In the genomic region with DNA sequence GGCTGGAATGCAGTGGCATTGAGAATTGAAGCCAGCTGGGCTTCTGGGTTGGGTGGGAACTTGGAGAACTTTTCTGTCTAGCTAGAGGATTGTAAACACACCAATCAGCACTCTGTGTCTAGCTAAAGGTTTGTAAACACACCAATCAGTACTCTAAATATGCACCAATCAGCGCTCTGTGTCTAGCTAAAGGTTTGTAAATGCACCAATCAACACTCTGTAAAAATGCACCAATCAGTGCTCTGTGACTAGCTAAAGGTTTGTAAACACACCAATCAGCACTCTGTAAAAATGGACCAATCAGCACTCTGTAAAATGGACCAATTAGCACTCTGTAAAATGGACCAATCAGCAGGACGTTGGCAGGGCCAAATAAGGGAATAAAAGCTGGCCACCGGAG, we compare ENCODE assay signal across 4 cellular contexts. TPM values are rescaled to one million over a fixed set of nuclear protein-coding genes. Genes with fewer than 3 reads are reported as not detected.
DNase-seq lines count a peak whose midpoint lies in the region; ATAC-seq, FAIRE-seq and TF ChIP-seq lines count a peak whose summit lies in the region.
"Not testable (repeated sequence)": the region's sequence is repeated elsewhere in the genome, so short reads cannot be mapped to it uniquely, and the experiment has no call there.

No MANE protein-coding gene starts in this region.

- not testable (repeated sequence) for H3K79me2 ChIP-seq in HCT116 (ENCODE audit: insufficient read depth, low read length); OCI-LY3 (ENCODE audit: low read length); GM12878 (ENCODE audit: control insufficient read depth, insufficient read depth, low read length); HepG2 (ENCODE audit: insufficient read depth, low read length)

- not testable (repeated sequence) for H3K4me1 ChIP-seq in HCT116 (ENCODE audit: control insufficient read depth in 1 of 2, insufficient read depth in 2 of 2, low read length in 2 of 2); HepG2 (ENCODE audit: insufficient read depth, low read length)
- H3K4me1 ChIP-seq in OCI-LY3 (ENCODE audit: low read length) (peaks cover 27% of the 10 kb centered on the region), GM12878 (ENCODE audit: control insufficient read depth, insufficient read depth, low read length) (peaks cover 26% of the 10 kb centered on the region)

- SMC1A ChIA-PET in GM12878 (lab: Charles Lee; ENCODE audit: uncharacterized antibody, unreplicated experiment), result interaction anchor here (1.2 to 3.8 kb wide), 4 partner anchors 19 to 91 kb away, joined by 3 to 13 read pairs (median 7); no protein-coding TSS in a partner anchor

- not testable (repeated sequence) for H3K4me3 ChIP-seq in HCT116 (replicated peaks in 1 of 2; ENCODE audit: low read depth in 1 of 2, low read length in 2 of 2); OCI-LY3 (ENCODE audit: low read length); GM12878; HepG2 (replicated peaks in 1 of 3; ENCODE audit: insufficient read depth in 1 of 3, low read depth in 2 of 3, low read length in 3 of 3)

- not testable (repeated sequence) for H3K4me2 ChIP-seq in HCT116 (ENCODE audit: low read length); OCI-LY3 (ENCODE audit: low read length); GM12878 (ENCODE audit: control insufficient read depth, insufficient read depth); HepG2 (ENCODE audit: low read depth, low read length)

- POLR2A ChIA-PET in HCT116 (lab: Charles Lee), result not testable (repeated sequence)
- POLR2A ChIA-PET in GM12878 (lab: Charles Lee), result interaction anchor here (0.6 kb wide), 1 partner anchor 133 kb away, joined by 3 read pairs; no protein-coding TSS in a partner anchor
- POLR2A ChIA-PET in HepG2 (lab: Yijun Ruan, JAX), result interaction anchor here (0.8 kb wide), 1 partner anchor 27 kb away, joined by 4 read pairs; no protein-coding TSS in a partner anchor

- 82% methylated on average over 3 of the region's 3 CpGs for WGBS in GM12878 (ENCODE audit: insufficient coverage, insufficient replicate concordance, low lambda C conversion rate, missing lambda C conversion rate)
- WGBS in HepG2 (ENCODE audit: low lambda C conversion rate), result 100% methylated on average over 1 of the region's 3 CpGs

- not testable (repeated sequence) for H3K36me3 ChIP-seq in HCT116 (ENCODE audit: control insufficient read depth in 1 of 2, insufficient read depth in 2 of 2, low read length in 2 of 2); OCI-LY3 (replicated peaks; ENCODE audit: low read depth, low read length); GM12878 (ENCODE audit: control insufficient read depth in 2 of 2, insufficient read depth in 2 of 2, low read length in 1 of 2); HepG2 (replicated peaks in 1 of 2; ENCODE audit: control insufficient read depth in 1 of 2, insufficient read depth in 2 of 2, low read length in 2 of 2)

- DNase-seq in HCT116 (ENCODE audit: low read depth, low spot score); GM12878 (ENCODE audit: low read depth, low spot score); HepG2 (ENCODE audit: low spot score): not testable (repeated sequence)

- RAD21 ChIA-PET in HCT116 (lab: Charles Lee; ENCODE audit: low non-redundant PET in 1 of 2, low total read pairs in 2 of 2, uncharacterized antibody in 2 of 2, unreplicated experiment in 2 of 2), result not testable (repeated sequence)
- RAD21 ChIA-PET in GM12878 (lab: Charles Lee; ENCODE audit: unreplicated experiment), result interaction anchor here (1.8 to 2.1 kb wide), 2 partner anchors 34 to 94 kb away, joined by 7 to 16 read pairs; no protein-coding TSS in a partner anchor

- not testable (repeated sequence) for H3K27ac ChIP-seq in HCT116 (ENCODE audit: low read depth, low read length); HepG2 (ENCODE audit: extremely low read length, insufficient read depth, low read length)
- H3K27ac ChIP-seq in OCI-LY3 (ENCODE audit: low read length) (peak overlapping the region; percentile 99), GM12878 (ENCODE audit: control insufficient read depth, insufficient read depth) (peak overlapping the region; percentile 94)

- not testable (repeated sequence) for H2AFZ ChIP-seq in HCT116 (ENCODE audit: low read depth, low read length, poor library complexity, severe bottlenecking); OCI-LY3 (ENCODE audit: low read depth, low read length); GM12878 (ENCODE audit: control insufficient read depth, low read depth, low read length); HepG2 (ENCODE audit: low read length)

- not testable (repeated sequence) for H3K27me3 ChIP-seq in HCT116 (ENCODE audit: insufficient read depth, low read length); OCI-LY3 (ENCODE audit: low read depth, low read length); GM12878 (replicated peaks in 1 of 2; ENCODE audit: control insufficient read depth in 2 of 2, insufficient read depth in 2 of 2, low read length in 1 of 2); HepG2 (ENCODE audit: control insufficient read depth in 1 of 2, insufficient read depth in 2 of 2, low read length in 2 of 2)

- CTCF ChIA-PET in HCT116 (lab: Charles Lee); GM12878 (lab: Yijun Ruan, JAX); HepG2 (lab: Yijun Ruan, JAX; ENCODE audit: low intra/inter-chr PET ratio, low total read pairs): not testable (repeated sequence)

- TF ChIP-seq POLR2A in HCT116 (IDR thresholded peaks at IDR 0.05; ENCODE audit: borderline replicate concordance, extremely low read depth, insufficient read depth, insufficient read length); GM12878 (IDR thresholded peaks at IDR 0.05; ENCODE audit: low read depth, low read length); HepG2 (IDR thresholded peaks at IDR 0.05; ENCODE audit: insufficient read depth in 1 of 2, low read depth in 2 of 2, low read length in 2 of 2): not testable (repeated sequence)

- H3K9ac ChIP-seq in HCT116 (ENCODE audit: low read length); OCI-LY3 (ENCODE audit: low read length); GM12878 (ENCODE audit: control insufficient read depth, insufficient read depth, low read length); HepG2 (ENCODE audit: insufficient read depth, low read depth, low read length): not testable (repeated sequence)

- not testable (repeated sequence) for TF ChIP-seq CTCF in HCT116 (IDR thresholded peaks at IDR 0.05 in 2 of 3, conservative IDR thresholded peaks at IDR 0.05 in 1 of 3; ENCODE audit: borderline replicate concordance in 1 of 3, insufficient read depth in 1 of 3, low read depth in 2 of 3, low read length in 2 of 3); OCI-LY3 (IDR thresholded peaks at IDR 0.05; ENCODE audit: low read depth, low read length); GM12878 (IDR thresholded peaks at IDR 0.05 in 2 of 3, conservative IDR thresholded peaks at IDR 0.05 in 1 of 3; ENCODE audit: control insufficient read depth in 2 of 3, extremely low read depth in 1 of 3, insufficient read depth in 1 of 3, low read depth in 3 of 3, low read length in 3 of 3); HepG2 (CRISPR knock-in tag; IDR thresholded peaks at IDR 0.05)

- not testable (repeated sequence) for H4K20me1 ChIP-seq in HCT116 (ENCODE audit: insufficient read depth); OCI-LY3 (ENCODE audit: insufficient read depth, low read length); GM12878 (ENCODE audit: control insufficient read depth, insufficient read depth); HepG2 (ENCODE audit: insufficient read depth, low read length)

- intact Hi-C loops in HCT116 (cut with micrococcal nuclease), result loop anchor here (1.0 kb wide), 1 partner anchor 26 kb away; a partner anchor contains a TSS
- intact Hi-C loops in GM12878 (cut with micrococcal nuclease; ENCODE audit: unreplicated experiment); HepG2 (cut with micrococcal nuclease; ENCODE audit: unreplicated experiment): not testable (repeated sequence)

- not testable (repeated sequence) for TF ChIP-seq RAD21 in HCT116 (IDR thresholded peaks at IDR 0.05; ENCODE audit: low read depth); GM12878 (IDR thresholded peaks at IDR 0.05; ENCODE audit: insufficient read depth, low read depth, low read length); HepG2 (CRISPR knock-in tag; IDR thresholded peaks at IDR 0.05)

- ATAC-seq in HCT116, GM12878, HepG2: not testable (repeated sequence)

- TF ChIP-seq EP300 in GM12878 (IDR thresholded peaks at IDR 0.05; ENCODE audit: borderline replicate concordance in 1 of 2, control insufficient read depth in 1 of 2, low read depth in 2 of 2, low read length in 2 of 2); HepG2 (IDR thresholded peaks at IDR 0.05; ENCODE audit: low read depth in 2 of 2, low read length in 2 of 2); HepG2 (CRISPR knock-in tag; IDR thresholded peaks at IDR 0.05; ENCODE audit: borderline replicate concordance): not testable (repeated sequence)

- H3K9me3 ChIP-seq in HCT116 (ENCODE audit: control insufficient read depth in 1 of 2, insufficient read depth in 1 of 2, low read depth in 1 of 2, low read length in 2 of 2); OCI-LY3 (ENCODE audit: insufficient read depth, low read length); HepG2 (ENCODE audit: low read length): not testable (repeated sequence)
- peaks cover 15% of the 10 kb centered on the region for H3K9me3 ChIP-seq in GM12878 (replicated peaks; ENCODE audit: control insufficient read depth, insufficient read depth, low read length)

- not testable (repeated sequence) for FAIRE-seq in GM12878 (lab: Jason Lieb, UNC); HepG2 (lab: Jason Lieb, UNC)

- in situ Hi-C loops in GM12878 (cut with MboI); HepG2 (cut with HindIII; ENCODE audit: extremely low pct_ligation_motif_present, low pct_unique_long_range_greater_than_20kb): not testable (repeated sequence)

- not testable (repeated sequence) for BruUV-seq in HCT116 (replicated peaks; lab: Mats Ljungman, UMichigan); GM12878 (replicated peaks; lab: Mats Ljungman, UMichigan); HepG2 (replicated peaks; lab: Mats Ljungman, UMichigan)

- not testable (repeated sequence) for H3K9me2 ChIP-seq in HCT116 (ENCODE audit: insufficient read depth)

RNA-seq across cellular contexts. Expression of a gene that starts 26.2 kb away (rescaled TPM):
- total RNA-seq in HCT116 (2021; ENCODE audit: unreplicated experiment) (56.7 TPM), GM12878 (2014; rRNA removed) (26.4 and 27.8 TPM in 2 replicates), GM12878 (2014; rRNA removed; fragmentation: Illumina TruSeq; extraction: Trizol) (26.5 and 28.3 TPM in 2 replicates), GM12878 (2021) (25.6 and 26.6 TPM in 2 replicates), HepG2 (2016; rRNA removed; fragmentation: Illumina TruSeq; extraction: Trizol) (28.4 and 34.8 TPM in 2 replicates)
- 25.5 and 26.2 TPM in 2 replicates for polyA plus RNA-seq in HCT116 (2012)
- 68.1 and 70.4 TPM in 2 replicates for total RNA-seq in GM12878 (2013; cell fraction: nucleolus; rRNA removed)
- polyA plus RNA-seq in GM12878 (2011; ENCODE audit: low read depth), result 5.3 TPM
- polyA plus RNA-seq in GM12878 (2011; rRNA removed) (2.0 and 3.2 TPM in 2 replicates), GM12878 (2014; fragmentation: Illumina TruSeq; extraction: Trizol) (15.6 and 27.0 TPM in 2 replicates), GM12878 (2014; fragmentation: Nextera tagmentation; extraction: Ambion mirVana) (1 to 10 TPM; 4.7 to 8.9 TPM), GM12878 (2014; rRNA removed) (17.4 and 17.8 TPM in 2 replicates), GM12878 (2016; fragmentation: Nextera tagmentation; extraction: Ambion mirVana) (10 to 100 TPM; 16.7 to 17.3 TPM), HepG2 (2011; rRNA removed) (24.1 and 26.2 TPM in 2 replicates)
- polyA plus RNA-seq in GM12878 (2011; cell fraction: cytosol; rRNA removed), result 0.72 and 1.0 TPM in 2 replicates
- 2.0 and 3.1 TPM in 2 replicates for polyA plus RNA-seq in GM12878 (2011; cell fraction: nucleus; rRNA removed)
- 4.3 and 6.2 TPM in 2 replicates for polyA plus RNA-seq in GM12878 (2012)
- polyA minus RNA-seq in GM12878 (2011; rRNA and poly(A)+ RNA removed), result 4.0 and 4.9 TPM in 2 replicates
- 0.80 and 1.5 TPM in 2 replicates for polyA minus RNA-seq in GM12878 (2011; cell fraction: cytosol; rRNA and poly(A)+ RNA removed)
- 2.1 and 4.8 TPM in 2 replicates for polyA minus RNA-seq in GM12878 (2011; cell fraction: nucleus; rRNA and poly(A)+ RNA removed)
- 5.7 and 5.8 TPM in 2 replicates for total RNA-seq in HepG2 (2016; cell fraction: cytosol; rRNA removed; fragmentation: Illumina TruSeq; extraction: Trizol; ENCODE audit: low read depth)
- 28.2 and 35.4 TPM in 2 replicates for total RNA-seq in HepG2 (2016; cell fraction: insoluble cytoplasmic fraction; rRNA removed; fragmentation: Illumina TruSeq; extraction: Trizol)
- total RNA-seq in HepG2 (2016; cell fraction: membrane; rRNA removed; fragmentation: Illumina TruSeq; extraction: Trizol), result 10.6 and 11.6 TPM in 2 replicates
- total RNA-seq in HepG2 (2016; cell fraction: nucleus; rRNA removed; fragmentation: Illumina TruSeq; extraction: Trizol), result 43.9 and 47.4 TPM in 2 replicates
- polyA plus RNA-seq in HepG2 (2011; cell fraction: cytosol; rRNA removed), result 15.0 and 25.5 TPM in 2 replicates
- polyA plus RNA-seq in HepG2 (2011; cell fraction: nucleus; rRNA removed), result 10.5 and 13.3 TPM in 2 replicates
- 22.7 and 27.5 TPM in 2 replicates for polyA plus RNA-seq in HepG2 (2012)
- polyA plus RNA-seq in HepG2 (2016; cell fraction: cytosol; fragmentation: Illumina TruSeq; extraction: Trizol; ENCODE audit: low read depth), result 1.5 and 1.9 TPM in 2 replicates
- 14.0 and 16.6 TPM in 2 replicates for polyA plus RNA-seq in HepG2 (2016; cell fraction: insoluble cytoplasmic fraction; fragmentation: Illumina TruSeq; extraction: Trizol; ENCODE audit: low read depth)
- polyA plus RNA-seq in HepG2 (2016; cell fraction: membrane; fragmentation: Illumina TruSeq; extraction: Trizol; ENCODE audit: low read depth), result 2.9 TPM in 2 replicates
- polyA plus RNA-seq in HepG2 (2016; cell fraction: nucleus; fragmentation: Illumina TruSeq; extraction: Trizol; ENCODE audit: insufficient read depth, low read depth), result 32.0 and 39.4 TPM in 2 replicates
- polyA minus RNA-seq in HepG2 (2011; rRNA and poly(A)+ RNA removed; ENCODE audit: low replicate concordance), result 1.1 and 68.4 TPM in 2 replicates
- polyA minus RNA-seq in HepG2 (2011; cell fraction: cytosol; rRNA and poly(A)+ RNA removed), result 54.6 and 70.8 TPM in 2 replicates
- polyA minus RNA-seq in HepG2 (2011; cell fraction: nucleus; rRNA and poly(A)+ RNA removed), result 58.3 and 68.8 TPM in 2 replicates

RNA-seq across cellular contexts. Expression of a gene that starts 51.5 kb away (rescaled TPM):
- 21.6 TPM for total RNA-seq in HCT116 (2021; ENCODE audit: unreplicated experiment)
- polyA plus RNA-seq in HCT116 (2012), result 8.1 and 9.5 TPM in 2 replicates
- 3.9 and 4.4 TPM in 2 replicates for total RNA-seq in GM12878 (2013; cell fraction: nucleolus; rRNA removed)
- 4.9 and 6.7 TPM in 2 replicates for total RNA-seq in GM12878 (2014; rRNA removed)
- 6.2 TPM in 2 replicates for total RNA-seq in GM12878 (2014; rRNA removed; fragmentation: Illumina TruSeq; extraction: Trizol)
- 6.1 and 6.2 TPM in 2 replicates for total RNA-seq in GM12878 (2021)
- 0.88 TPM for polyA plus RNA-seq in GM12878 (2011; ENCODE audit: low read depth)
- polyA plus RNA-seq in GM12878 (2011; rRNA removed), result 0.37 and 0.53 TPM in 2 replicates
- polyA plus RNA-seq in GM12878 (2011; cell fraction: cytosol; rRNA removed), result 0.32 and 0.33 TPM in 2 replicates
- 0.31 TPM in 2 replicates for polyA plus RNA-seq in GM12878 (2011; cell fraction: nucleus; rRNA removed)
- polyA plus RNA-seq in GM12878 (2012), result 1.1 and 1.2 TPM in 2 replicates
- 4.0 and 6.4 TPM in 2 replicates for polyA plus RNA-seq in GM12878 (2014; fragmentation: Illumina TruSeq; extraction: Trizol)
- polyA plus RNA-seq in GM12878 (2014; fragmentation: Nextera tagmentation; extraction: Ambion mirVana), result 1 to 10 TPM; 2.3 to 3.5 TPM
- polyA plus RNA-seq in GM12878 (2014; rRNA removed), result 4.0 and 4.5 TPM in 2 replicates
- polyA plus RNA-seq in GM12878 (2016; fragmentation: Nextera tagmentation; extraction: Ambion mirVana), result 1 to 10 TPM; 3.3 to 3.6 TPM
- polyA minus RNA-seq in GM12878 (2011; rRNA and poly(A)+ RNA removed), result 0.95 and 1.5 TPM in 2 replicates
- 0.40 TPM in 1 of 2 replicates, not detected in the other for polyA minus RNA-seq in GM12878 (2011; cell fraction: cytosol; rRNA and poly(A)+ RNA removed)
- polyA minus RNA-seq in GM12878 (2011; cell fraction: nucleus; rRNA and poly(A)+ RNA removed), result 1.8 and 1.9 TPM in 2 replicates
- 13.0 and 15.4 TPM in 2 replicates for total RNA-seq in HepG2 (2016; rRNA removed; fragmentation: Illumina TruSeq; extraction: Trizol)
- total RNA-seq in HepG2 (2016; cell fraction: cytosol; rRNA removed; fragmentation: Illumina TruSeq; extraction: Trizol; ENCODE audit: low read depth), result 7.1 and 7.3 TPM in 2 replicates
- total RNA-seq in HepG2 (2016; cell fraction: insoluble cytoplasmic fraction; rRNA removed; fragmentation: Illumina TruSeq; extraction: Trizol), result 12.0 and 14.4 TPM in 2 replicates
- 8.1 and 9.4 TPM in 2 replicates for total RNA-seq in HepG2 (2016; cell fraction: membrane; rRNA removed; fragmentation: Illumina TruSeq; extraction: Trizol)
- total RNA-seq in HepG2 (2016; cell fraction: nucleus; rRNA removed; fragmentation: Illumina TruSeq; extraction: Trizol), result 14.4 and 14.8 TPM in 2 replicates
- polyA plus RNA-seq in HepG2 (2011; rRNA removed), result 10.7 and 11.1 TPM in 2 replicates
- polyA plus RNA-seq in HepG2 (2011; cell fraction: cytosol; rRNA removed), result 8.3 and 11.7 TPM in 2 replicates
- polyA plus RNA-seq in HepG2 (2011; cell fraction: nucleus; rRNA removed), result 3.0 and 4.0 TPM in 2 replicates
- 6.6 and 7.6 TPM in 2 replicates for polyA plus RNA-seq in HepG2 (2012)
- polyA plus RNA-seq in HepG2 (2016; cell fraction: cytosol; fragmentation: Illumina TruSeq; extraction: Trizol; ENCODE audit: low read depth), result 1.1 TPM in 2 replicates
- polyA plus RNA-seq in HepG2 (2016; cell fraction: insoluble cytoplasmic fraction; fragmentation: Illumina TruSeq; extraction: Trizol; ENCODE audit: low read depth), result 7.6 and 8.3 TPM in 2 replicates
- 2.7 and 3.0 TPM in 2 replicates for polyA plus RNA-seq in HepG2 (2016; cell fraction: membrane; fragmentation: Illumina TruSeq; extraction: Trizol; ENCODE audit: low read depth)
- 11.7 and 12.6 TPM in 2 replicates for polyA plus RNA-seq in HepG2 (2016; cell fraction: nucleus; fragmentation: Illumina TruSeq; extraction: Trizol; ENCODE audit: insufficient read depth, low read depth)
- polyA minus RNA-seq in HepG2 (2011; rRNA and poly(A)+ RNA removed; ENCODE audit: low replicate concordance), result 20.4 and 23.3 TPM in 2 replicates
- polyA minus RNA-seq in HepG2 (2011; cell fraction: cytosol; rRNA and poly(A)+ RNA removed), result 15.7 and 20.1 TPM in 2 replicates
- 12.5 and 18.4 TPM in 2 replicates for polyA minus RNA-seq in HepG2 (2011; cell fraction: nucleus; rRNA and poly(A)+ RNA removed)
